ENCODE assay signal across 19 cellular contexts in the genomic region with DNA sequence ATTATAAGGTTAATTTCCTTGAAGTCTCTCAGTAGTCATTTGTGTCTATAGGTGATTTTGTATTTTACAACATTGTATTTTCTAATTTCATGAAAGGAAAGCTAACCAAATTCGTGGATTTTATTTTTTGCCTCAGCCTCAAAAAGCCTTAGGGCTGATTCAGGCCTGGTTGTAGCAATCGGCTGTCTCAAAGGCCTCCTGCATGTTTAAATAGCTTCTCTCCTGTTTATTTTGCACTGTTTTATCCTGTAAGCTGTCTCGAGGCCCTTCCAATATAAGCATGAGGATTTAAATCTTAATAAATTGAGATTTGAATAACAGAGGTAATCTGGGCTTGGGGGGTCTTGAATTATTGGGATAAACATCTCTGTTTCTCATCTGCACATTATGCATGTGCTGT.
"Had no signal": no experiment of that assay in that cellular context is flagged by ENCODE, and none has a peak within 500 bp of the region (broad histone marks: within the 10 kb centered on the region; RNA-seq: fewer than 3 reads in every experiment).

No MANE protein-coding gene starts in this region.

- H3K36me3 ChIP-seq: thyroid gland had no signal

- H3K36me3 Mint-ChIP-seq: mesothelial cell of epicardium had no signal

- H3K27me3 Mint-ChIP-seq: activated CD4-positive, alpha-beta T cell treated with anti-CD3 and anti-CD28 coated beads for 36 hours; activated CD8-positive, alpha-beta memory T cell treated with anti-CD3 and anti-CD28 coated beads, Interleukin-2, amount 10 ng/mL, durations not matched to agents 7 days and 5 days had no signal

- H3K27me3 ChIP-seq: hepatocyte, thyroid gland had no signal

- H3K4me3 Mint-ChIP-seq: activated CD4-positive, alpha-beta T cell treated with anti-CD3 and anti-CD28 coated beads for 36 hours; activated CD8-positive, alpha-beta memory T cell treated with anti-CD3 and anti-CD28 coated beads, Interleukin-2, amount 10 ng/mL, durations not matched to agents 7 days and 5 days; endodermal cell; mesothelial cell of epicardium had no signal

- DNase-seq: activated CD4-positive, alpha-beta T cell treated with anti-CD3 and anti-CD28 coated beads for 36 hours; activated CD4-positive, alpha-beta T cell treated with anti-CD3 and anti-CD28 coated beads, Interleukin-2, amount 50 U/mL, for 48 hours; activated CD8-positive, alpha-beta memory T cell treated with anti-CD3 and anti-CD28 coated beads, Interleukin-2, amount 10 ng/mL, durations not matched to agents 7 days and 5 days; activated effector memory CD4-positive, alpha-beta T cell treated with anti-CD3 and anti-CD28 coated beads, Interleukin-2, amount 50 U/mL, for 16 hours; activated T-cell treated with anti-CD3 and anti-CD28 coated beads, Interleukin-2, amount 50 U/mL, for 1 hour; amniotic stem cell; dermis blood vessel endothelial cell; endodermal cell; foreskin fibroblast; occipital lobe; retina; stimulated activated CD8-positive, alpha-beta memory T cell treated with anti-CD3 and anti-CD28 coated beads, Interleukin-4, amount 100 ng/mL, for 48 hours; stimulated activated naive CD4-positive, alpha-beta T cell treated with Interleukin-2 at 50 U/mL for 16 hours; thyroid gland had no signal

- H3K9me3 Mint-ChIP-seq: activated naive CD4-positive, alpha-beta T cell treated with anti-CD3 and anti-CD28 coated beads, Interleukin-2, amount 50 U/mL, for 72 hours; endodermal cell; mesothelial cell of epicardium had no signal

- H3K9me3 ChIP-seq: thyroid gland had no signal

- ATAC-seq: activated CD4-positive, alpha-beta T cell treated with anti-CD3 and anti-CD28 coated beads for 36 hours; activated CD8-positive, alpha-beta memory T cell treated with anti-CD3 and anti-CD28 coated beads, Interleukin-2, amount 10 ng/mL, durations not matched to agents 7 days and 5 days; activated naive CD4-positive, alpha-beta T cell treated with anti-CD3 and anti-CD28 coated beads, Interleukin-2, amount 50 U/mL, for 72 hours had no signal

- H3K4me3 ChIP-seq: hepatocyte, lung, thyroid gland had no signal

- H3K27ac ChIP-seq: epithelial cell of prostate, hepatocyte, thyroid gland had no signal

- H3K27ac Mint-ChIP-seq: activated CD8-positive, alpha-beta memory T cell treated with anti-CD3 and anti-CD28 coated beads, Interleukin-2, amount 10 ng/mL, durations not matched to agents 7 days and 5 days; endodermal cell; mesothelial cell of epicardium had no signal
